24 cellular contexts compared by ENCODE assay signal in the genomic region with DNA sequence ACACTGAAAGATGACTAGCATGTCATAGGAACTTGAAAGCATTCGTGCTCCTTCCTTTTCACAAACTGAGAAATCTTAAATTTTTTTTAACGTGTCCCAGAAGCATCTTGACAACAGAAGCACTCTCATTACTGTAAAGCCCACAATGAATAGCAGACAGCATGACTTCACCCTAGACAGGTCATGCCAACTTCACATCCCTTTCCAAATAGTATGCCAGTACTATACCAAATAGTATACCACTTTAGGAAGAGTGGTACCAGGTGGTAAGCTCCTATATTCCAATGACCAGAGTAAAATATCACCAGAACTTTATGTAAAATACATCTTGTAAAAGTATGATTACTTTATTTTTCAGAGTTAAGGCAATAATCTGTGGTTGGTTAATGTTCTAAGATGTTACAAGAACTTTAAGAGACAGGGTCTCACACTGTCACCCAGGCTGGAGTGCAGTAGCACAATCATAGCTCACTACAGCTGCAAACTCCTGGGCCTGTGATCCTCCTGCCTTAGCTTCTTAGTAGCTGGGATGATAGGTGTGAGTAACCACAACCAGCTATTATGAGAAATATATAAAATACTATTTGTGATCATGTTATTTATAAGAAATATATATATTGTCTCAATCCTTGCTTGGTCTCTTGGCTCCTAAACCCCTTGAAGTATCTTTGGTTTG.
"Had no signal": no experiment of that assay in that cellular context is flagged by ENCODE, and none has a peak within 500 bp of the region (broad histone marks: within the 10 kb centered on the region; RNA-seq: fewer than 3 reads in every experiment).

No MANE protein-coding gene starts in this region.

- H3K4me3 ChIP-seq: cardiac muscle cell, Peyer's patch, SJSA1 had no signal

- DNase-seq: activated CD4-positive, alpha-beta T cell treated with anti-CD3 and anti-CD28 coated beads for 48 hours; activated CD4-positive, alpha-beta T cell treated with anti-CD3 and anti-CD28 coated beads, Interleukin-2, amount 50 U/mL, for 4 hours; activated CD8-positive, alpha-beta memory T cell treated with anti-CD3 and anti-CD28 coated beads, Interleukin-2, amount 50 U/mL, for 48 hours; activated CD8-positive, alpha-beta T cell treated with anti-CD3 and anti-CD28 coated beads, Interleukin-2, amount 10 ng/mL, durations not matched to agents 7 days and 5 days; activated T-cell treated with anti-CD3 and anti-CD28 coated beads, Interleukin-2, amount 50 U/mL, for 1 hour; amygdala; brain microvascular endothelial cell; MM.1S; NCI-H1105 treated with DMSO at 0.1 percent for 48 hours; NCI-H1436 treated with DMSO at 0.1 percent for 48 hours; NCI-H187; NCI-H2081; NCI-H510A treated with DMSO at 0.1 percent for 48 hours; NCI-H69; NK-92 treated with Interleukin-12 subunit alpha and Interleukin-12 subunit beta, amount 100 ng/mL, for 24 hours; Peyer's patch; SHP77; SW 1271 had no signal

- FAIRE-seq: astrocyte had no signal

- H3K4me1 ChIP-seq: Peyer's patch had no signal

- ATAC-seq: activated CD4-positive, CD25-positive, alpha-beta regulatory T cell treated with anti-CD3 and anti-CD28 coated beads, Interleukin-2, amount 50 U/mL, for 24 hours; activated CD8-positive, alpha-beta T cell treated with anti-CD3 and anti-CD28 coated beads, Interleukin-2, amount 10 ng/mL, durations not matched to agents 7 days and 5 days; SK-N-SH treated with all-trans-retinoic acid at 6 μM for 48 hours had no signal

- H3K27me3 ChIP-seq: brain microvascular endothelial cell, cardiac muscle cell, Peyer's patch, SJSA1 had no signal

- H3K9me3 ChIP-seq: Peyer's patch, SJSA1 had no signal

- H3K27ac ChIP-seq: brain microvascular endothelial cell, cardiac muscle cell, Peyer's patch, RWPE1, SJSA1 had no signal

- H3K36me3 ChIP-seq: brain microvascular endothelial cell had no signal
